Comparison of ENCODE assay signal across 13 cellular contexts in genomic region chr14:75615200-75615599, GRCh38. TPM values are rescaled to one million over a fixed set of nuclear protein-coding genes. Genes with fewer than 3 reads are reported as not detected.
A peak's percentile ranks its signal among the peaks of the same experiment; 100 is the strongest.
DNase-seq lines count a peak whose midpoint lies in the region; ATAC-seq and TF ChIP-seq lines count a peak whose summit lies in the region.
"Had no signal": no experiment of that assay in that cellular context is flagged by ENCODE, and none has a peak within 500 bp of the region (broad histone marks: within the 10 kb centered on the region; RNA-seq: fewer than 3 reads in every experiment).

No MANE protein-coding gene starts in this region.

- intact Hi-C loops in activated B cell treated with CpG ODN at 0.5 μM for 24 hours (cut with micrococcal nuclease): loop anchor here (2.0 kb wide), 1 partner anchor 46 kb away; the partner anchor contains the start of genes ERG28 and TTLL5

- H3K4me3 ChIP-seq in Karpas-422 (ENCODE audit: low read length): no peak overlapping the region

- H2AFZ ChIP-seq in Karpas-422 (ENCODE audit: low read length): 0 out of 2 replicates have a peak overlapping the region, but pooled peaks have one; percentile 6

- H3K9ac ChIP-seq in Karpas-422 (ENCODE audit: low read length): no peak overlapping the region

- H3K79me2 ChIP-seq in Karpas-422 (ENCODE audit: low read length): no peaks in the 10 kb centered on the region

- peaks cover 8% of the 10 kb centered on the region for H3K4me1 ChIP-seq in Karpas-422 (ENCODE audit: low read length)

- no peak overlapping the region for H3K4me3 Mint-ChIP-seq in activated B cell treated with CpG ODN at 0.5 μM for 24 hours

- no peaks in the 10 kb centered on the region for H4K20me1 ChIP-seq in Karpas-422 (ENCODE audit: insufficient read depth, low read depth, low read length)

- H3K9me3 ChIP-seq in Karpas-422 (ENCODE audit: low read length): no peaks in the 10 kb centered on the region; the same call in 1 of the 2 replicates

- no peaks in the 10 kb centered on the region for H3K9me2 ChIP-seq in Karpas-422 (replicated peaks; ENCODE audit: insufficient read depth, low read length)

- no peak for TF ChIP-seq CTCF in activated B cell treated with CpG ODN at 0.5 μM for 24 hours (IDR thresholded peaks at IDR 0.05)

- peaks cover 15% of the 10 kb centered on the region for H3K4me1 Mint-ChIP-seq in activated B cell treated with CpG ODN at 0.5 μM for 24 hours

- no peak overlapping the region for H3K4me2 ChIP-seq in Karpas-422 (ENCODE audit: low read depth, low read length, poor library complexity, severe bottlenecking)

- ATAC-seq in activated B cell treated with CpG ODN at 0.5 μM for 24 hours (ENCODE audit: low read depth): peak; percentile 95

- H3K27me3 Mint-ChIP-seq in activated B cell treated with CpG ODN at 0.5 μM for 24 hours: no peaks in the 10 kb centered on the region

- no peaks in the 10 kb centered on the region for H3K36me3 ChIP-seq in Karpas-422 (ENCODE audit: insufficient read depth, low read length)

- H3K9me3 Mint-ChIP-seq in activated B cell treated with CpG ODN at 0.5 μM for 24 hours: peaks cover 2% of the 10 kb centered on the region

- peak overlapping the region; percentile 50 for H3K27ac Mint-ChIP-seq in activated B cell treated with CpG ODN at 0.5 μM for 24 hours

- DNase-seq in Ammon's horn (ENCODE audit: low spot score) (peak; percentile 58), Karpas-422 (peak; percentile 81), activated B cell treated with CpG ODN at 0.5 μM for 24 hours (no peak), mesenteric fat pad (ENCODE audit: low spot score) (peak; percentile 28), HT-29 (ENCODE audit: low spot score) (no peak), NCI-H2081 treated with DMSO at 0.1 percent for 48 hours (lab: John Stamatoyannopoulos, UW) (no peak), cerebellar cortex (ENCODE audit: low spot score) (no peak)
- no peak for DNase-seq in stimulated activated CD4-positive, alpha-beta T cell treated with anti-CD3 and anti-CD28 coated beads, Interleukin-12 subunit alpha, Interleukin-12 subunit beta, amount 100 ng/mL, for 4 hours
- DNase-seq: activated CD8-positive, alpha-beta memory T cell treated with anti-CD3 and anti-CD28 coated beads, Interleukin-2, amount 50 U/mL, for 48 hours; foreskin fibroblast; NCI-H2227 treated with DMSO at 0.1 percent for 48 hours; occipital lobe had no signal

- POLR2A ChIA-PET in activated B cell treated with CpG ODN at 0.5 μM for 24 hours (lab: Charles Lee): no interaction called here

- no peaks in the 10 kb centered on the region for H3K27me3 ChIP-seq in Karpas-422 (ENCODE audit: low read length)

- H3K36me3 Mint-ChIP-seq in activated B cell treated with CpG ODN at 0.5 μM for 24 hours (ENCODE audit: low read depth): no peaks in the 10 kb centered on the region

- no peak overlapping the region for H3K27ac ChIP-seq in Karpas-422 (ENCODE audit: low read length)
- H3K27ac ChIP-seq: VCaP had no signal

- CTCF ChIA-PET in activated B cell treated with CpG ODN at 0.5 μM for 24 hours (lab: Charles Lee): no interaction called here

RNA-seq across cellular contexts. Expression of gene FLVCR2, which starts 36.8 kb away (rescaled TPM):
- total RNA-seq in Karpas-422 (2014; rRNA removed; shearing (Covaris generic); ENCODE audit: low replicate concordance): not detected in 2 replicates
- total RNA-seq in activated B cell treated with CpG ODN at 0.5 μM for 24 hours (11.7 and 12.5 TPM in 2 replicates), mesenteric fat pad (9.5 TPM)
- total RNA-seq in HT-29 (2014; rRNA removed; shearing (Covaris generic)): 2.7 and 3.5 TPM in 2 replicates

RNA-seq across cellular contexts. Expression of gene ERG28, which starts 45.5 kb away (rescaled TPM):
- 19.1 and 48.8 TPM in 2 replicates for total RNA-seq in Karpas-422 (2014; rRNA removed; shearing (Covaris generic); ENCODE audit: low replicate concordance)
- total RNA-seq in activated B cell treated with CpG ODN at 0.5 μM for 24 hours (28.4 and 30.7 TPM in 2 replicates), mesenteric fat pad (6.2 TPM)
- 9.5 and 10.4 TPM in 2 replicates for total RNA-seq in HT-29 (2014; rRNA removed; shearing (Covaris generic))

RNA-seq across cellular contexts. Expression of gene TTLL5, which starts 45.8 kb away (rescaled TPM):
- total RNA-seq in Karpas-422 (2014; rRNA removed; shearing (Covaris generic); ENCODE audit: low replicate concordance): 28.6 and 53.7 TPM in 2 replicates
- total RNA-seq in activated B cell treated with CpG ODN at 0.5 μM for 24 hours: 37.9 and 39.1 TPM in 2 replicates
- 17.3 TPM for total RNA-seq in mesenteric fat pad
- total RNA-seq in HT-29 (2014; rRNA removed; shearing (Covaris generic)): 14.6 and 20.5 TPM in 2 replicates

Comparison
In these comparisons a context has a peak if more than half of its experiments do, and no peak if none do; other contexts are left out.
1. DNase-seq: peak in Ammon's horn (single experiment), Karpas-422 (single experiment) and mesenteric fat pad (single experiment); none in activated B cell treated with CpG ODN at 0.5 μM for 24 hours (single experiment), stimulated activated CD4-positive, alpha-beta T cell treated with anti-CD3 and anti-CD28 coated beads, Interleukin-12 subunit alpha, Interleukin-12 subunit beta, amount 100 ng/mL, for 4 hours (single experiment), HT-29 (single experiment), NCI-H2081 treated with DMSO at 0.1 percent for 48 hours (single experiment) and cerebellar cortex (single experiment).